8 cellular contexts compared by ENCODE assay signal in the genomic region with DNA sequence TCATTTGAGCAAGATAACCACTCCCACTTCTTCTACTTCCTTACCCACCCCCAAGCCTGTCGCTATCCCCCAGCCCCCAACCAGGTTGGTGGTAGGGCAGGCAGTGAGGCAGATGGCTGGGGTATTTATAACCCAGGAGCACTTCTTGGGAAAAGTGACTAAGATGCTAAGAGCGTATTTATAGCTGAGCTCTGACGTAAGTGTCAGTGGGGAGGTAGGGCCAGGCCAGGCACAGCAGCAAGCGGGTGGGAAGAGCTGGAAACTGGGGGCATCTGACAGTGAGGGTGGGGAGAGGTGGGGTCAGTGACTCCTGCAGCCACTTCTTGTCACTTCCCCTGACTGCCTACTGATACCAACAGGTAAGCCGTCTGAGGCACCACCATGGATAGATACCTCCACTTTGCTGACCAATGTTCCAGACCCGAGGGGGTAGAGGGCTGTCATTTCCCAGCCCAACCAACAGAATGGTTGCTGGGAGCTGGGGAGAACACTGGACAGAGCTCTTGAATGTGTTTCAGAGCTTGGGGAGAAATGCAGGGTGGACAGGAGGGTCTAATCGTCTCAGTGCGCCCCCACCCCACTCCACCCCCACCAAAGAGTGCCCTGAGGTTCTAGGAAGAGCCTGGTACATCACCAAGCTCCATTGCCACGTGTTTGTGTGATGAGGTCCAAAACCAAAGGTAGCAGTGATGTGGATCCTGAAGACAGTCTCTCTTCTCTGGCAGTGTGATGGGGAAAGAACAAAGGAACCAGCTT. TPM values are rescaled to one million over a fixed set of nuclear protein-coding genes. Genes with fewer than 3 reads are reported as not detected.
DNase-seq lines count a peak whose midpoint lies in the region; ATAC-seq and TF ChIP-seq lines count a peak whose summit lies in the region.

No MANE protein-coding gene starts in this region.

- H3K36me3 ChIP-seq in BLaER1 treated with 17β-estradiol and CSF1 and Interleukin-3, amounts not matched to agents 10 nM and 100 nM = no peaks in the 10 kb centered on the region
- no peaks in the 10 kb centered on the region for H3K36me3 ChIP-seq in mesendoderm (ENCODE audit: control insufficient read depth, insufficient read depth, low read length)

- no peaks in the 10 kb centered on the region for H3K9me3 ChIP-seq in BLaER1 treated with 17β-estradiol and CSF1 and Interleukin-3, amounts not matched to agents 10 nM and 100 nM (replicated peaks in 1 of 11)
- H3K9me3 ChIP-seq in T-helper 17 cell (ENCODE audit: control insufficient read depth, low read length, poor library complexity, severe bottlenecking) = no peaks in the 10 kb centered on the region

- H2BK120ac ChIP-seq in mesendoderm (ENCODE audit: low read depth, low read length) = no peak overlapping the region

- H3K27ac ChIP-seq in BLaER1 treated with 17β-estradiol and CSF1 and Interleukin-3, amounts not matched to agents 10 nM and 100 nM = peak overlapping the region in 9 of 11 experiments; percentile 27 to 74 (median 54); a peak in 18 of 22 replicates
- H3K27ac ChIP-seq in mesendoderm (ENCODE audit: low read depth, low read length) = no peak overlapping the region

- no peaks in the 10 kb centered on the region for H4K20me1 ChIP-seq in BLaER1 treated with 17β-estradiol and CSF1 and Interleukin-3, amounts not matched to agents 10 nM and 100 nM

- H3K4ac ChIP-seq in mesendoderm (ENCODE audit: low read depth, low read length) = no peak overlapping the region

- no peaks in the 10 kb centered on the region for H3K79me2 ChIP-seq in mesendoderm (ENCODE audit: control insufficient read depth, insufficient read depth, low read length)

- H4K5ac ChIP-seq in mesendoderm (ENCODE audit: low read length) = no peak overlapping the region

- H3K4me2 ChIP-seq in BLaER1 treated with 17β-estradiol and CSF1 and Interleukin-3, amounts not matched to agents 10 nM and 100 nM = peak overlapping the region; percentile 67 to 89 (median 81)
- H3K4me2 ChIP-seq in mesendoderm (ENCODE audit: low read length) = no peak overlapping the region

- no peaks in the 10 kb centered on the region for H3K27me3 ChIP-seq in BLaER1 treated with 17β-estradiol and CSF1 and Interleukin-3, amounts not matched to agents 10 nM and 100 nM
- no peaks in the 10 kb centered on the region for H3K27me3 ChIP-seq in mesendoderm (ENCODE audit: insufficient read depth, low read length, poor library complexity)

- no peak overlapping the region for H3K56ac ChIP-seq in mesendoderm (ENCODE audit: low read length)

- DNase-seq in KBM-7 (peak; percentile 68), mesendoderm (peak; percentile 92), T-helper 17 cell (no peak), left lobe of liver (ENCODE audit: low spot score) (no peak)

- TF ChIP-seq CTCF in brain (conservative IDR thresholded peaks at IDR 0.05) = no peak

- H4K8ac ChIP-seq in mesendoderm (ENCODE audit: low read depth, low read length) = no peak overlapping the region

- in situ Hi-C loops in KBM-7 (cut with MboI; ENCODE audit: low pct_unique_long_range_greater_than_20kb, low sequenced_read_pairs) = no loop called here

- H3K4me3 Mint-ChIP-seq in brain (peak overlapping the region in 2 of 5 experiments; percentile 6 to 48), T-helper 17 cell (no peak overlapping the region)

- H3K18ac ChIP-seq in mesendoderm (ENCODE audit: low read length) = no peak overlapping the region

- no peak overlapping the region for H3K4me3 ChIP-seq in BLaER1 treated with 17β-estradiol and CSF1 and Interleukin-3, amounts not matched to agents 10 nM and 100 nM
- H3K4me3 ChIP-seq in mesendoderm (ENCODE audit: low read length) = no peak overlapping the region

- H3K27me3 Mint-ChIP-seq in brain (peaks cover 28% of the 10 kb centered on the region), T-helper 17 cell (peaks cover 20% of the 10 kb centered on the region)

- H3K79me1 ChIP-seq in mesendoderm (ENCODE audit: low read length) = no peaks in the 10 kb centered on the region

- H3K36me3 Mint-ChIP-seq in brain = no peaks in the 10 kb centered on the region
- no peaks in the 10 kb centered on the region for H3K36me3 Mint-ChIP-seq in T-helper 17 cell (ENCODE audit: low read depth)

- peaks cover 44 to 63% (median 59%) of the 10 kb centered on the region in 10 experiments for H3K4me1 ChIP-seq in BLaER1 treated with 17β-estradiol and CSF1 and Interleukin-3, amounts not matched to agents 10 nM and 100 nM
- peaks cover 10% of the 10 kb centered on the region for H3K4me1 ChIP-seq in mesendoderm (ENCODE audit: control insufficient read depth, low read depth, low read length)

- H3K9me3 Mint-ChIP-seq in brain = no peaks in the 10 kb centered on the region

- no peak overlapping the region for H2AK5ac ChIP-seq in mesendoderm (ENCODE audit: low read length)

- no peak for ATAC-seq in T-helper 17 cell
- no peak for ATAC-seq in GM19452 (IDR thresholded peaks at IDR 0.05; ENCODE audit: unreplicated experiment)
- ATAC-seq in HG02885 (IDR thresholded peaks at IDR 0.05; ENCODE audit: poor library complexity, unreplicated experiment) = no peak
- ATAC-seq in left lobe of liver = no peak

- H3K9ac ChIP-seq in BLaER1 treated with 17β-estradiol and CSF1 and Interleukin-3, amounts not matched to agents 10 nM and 100 nM = peak overlapping the region in 9 of 11 experiments; percentile 3 to 66 (median 28); a peak in 12 of 22 replicates
- no peak overlapping the region for H3K9ac ChIP-seq in mesendoderm (ENCODE audit: low read length)

- no peak overlapping the region for H3K23ac ChIP-seq in mesendoderm (ENCODE audit: low read length)

- H3K27ac Mint-ChIP-seq in brain = peak overlapping the region; percentile 42 to 91 (median 87)
- H3K27ac Mint-ChIP-seq in T-helper 17 cell = no peak overlapping the region

- H2BK15ac ChIP-seq in mesendoderm (replicated peaks; ENCODE audit: low read depth) = no peak overlapping the region

- no peak overlapping the region for H2BK5ac ChIP-seq in mesendoderm (ENCODE audit: low read length)

- WGBS in mesendoderm (ENCODE audit: extremely low coverage, insufficient coverage, low lambda C conversion rate) = no CpG with 5 or more reads among the region's 9 CpGs

- peaks cover 45% of the 10 kb centered on the region for H3K4me1 Mint-ChIP-seq in brain
- peaks cover 10% of the 10 kb centered on the region for H3K4me1 Mint-ChIP-seq in T-helper 17 cell

RNA-seq across cellular contexts. Expression of a gene that starts 2.7 kb away (rescaled TPM):
- polyA plus RNA-seq in brain (ENCODE audit: insufficient read depth, low read depth, low replicate concordance) = 10.8 TPM
- polyA plus RNA-seq in mesendoderm (2013, experiment 1 of 2) = 10.2 TPM
- polyA plus RNA-seq in mesendoderm (2013, experiment 2 of 2) = 10.8 TPM
- total RNA-seq in T-helper 17 cell (not detected), left lobe of liver (81.6 TPM)

RNA-seq across cellular contexts. Expression of a gene that starts 7.2 kb away (rescaled TPM):
- 0.36 TPM for polyA plus RNA-seq in brain (ENCODE audit: insufficient read depth, low read depth, low replicate concordance)
- 5.8 TPM for polyA plus RNA-seq in mesendoderm (2013, experiment 1 of 2)
- 7.3 TPM for polyA plus RNA-seq in mesendoderm (2013, experiment 2 of 2)
- total RNA-seq in T-helper 17 cell = under 1 TPM; 0.10 to 0.22 TPM
- total RNA-seq in left lobe of liver = 0.20 TPM

RNA-seq across cellular contexts. Expression of a gene that starts 17.8 kb away (rescaled TPM):
- polyA plus RNA-seq in brain (ENCODE audit: insufficient read depth, low read depth, low replicate concordance) = not detected
- polyA plus RNA-seq in mesendoderm (2013, experiment 1 of 2) = 0.04 TPM
- polyA plus RNA-seq in mesendoderm (2013, experiment 2 of 2) = 0.06 TPM
- total RNA-seq in T-helper 17 cell (not detected), left lobe of liver (51.9 TPM)

RNA-seq across cellular contexts. Expression of a gene that starts 21.5 kb away (rescaled TPM):
- polyA plus RNA-seq in brain (ENCODE audit: insufficient read depth, low read depth, low replicate concordance) = 49.8 TPM
- polyA plus RNA-seq in mesendoderm (2013, experiment 1 of 2) = 14.4 TPM
- 14.6 TPM for polyA plus RNA-seq in mesendoderm (2013, experiment 2 of 2)
- total RNA-seq in T-helper 17 cell = 100 to 1,000 TPM; 101 to 115 TPM
- 38.6 TPM for total RNA-seq in left lobe of liver

RNA-seq across cellular contexts. Expression of a gene that starts 27.3 kb away (rescaled TPM):
- 7.6 TPM for polyA plus RNA-seq in brain (ENCODE audit: insufficient read depth, low read depth, low replicate concordance)
- polyA plus RNA-seq in mesendoderm (2013, experiment 1 of 2) = 2.5 TPM
- 3.9 TPM for polyA plus RNA-seq in mesendoderm (2013, experiment 2 of 2)
- total RNA-seq in T-helper 17 cell = 100 to 1,000 TPM; 225 to 295 TPM
- total RNA-seq in left lobe of liver = 4.3 TPM

Comparison
In these comparisons a context has a peak if more than half of its experiments do, and no peak if none do; other contexts are left out.
1. DNase-seq: peak in KBM-7 (single experiment) and mesendoderm (single experiment); none in T-helper 17 cell (0 of 3) and left lobe of liver (single experiment).
2. RNA of a gene that starts 2.7 kb away (total RNA-seq): 81.6 TPM in left lobe of liver (single experiment); not detected in T-helper 17 cell; every median in the first group is over 10 times any median in the second.
3. RNA of a gene that starts 17.8 kb away (total RNA-seq): 51.9 TPM in left lobe of liver (single experiment); not detected in T-helper 17 cell; every median in the first group is over 10 times any median in the second.